1 cellular context compared by ENCODE assay signal in genomic region chr17:81511550-81511799, GRCh38.
TF ChIP-seq lines count a peak whose summit lies in the region.

No MANE protein-coding gene starts in this region.

TF ChIP-seq in HepG2, 621 proteins besides CTCF, POLR2A, EP300 and RAD21:
- TF ChIP-seq ATF2 (CRISPR knock-in tag; IDR thresholded peaks at IDR 0.05) (no peak), HNRNPL (IDR thresholded peaks at IDR 0.05; ENCODE audit: low read depth, low read length) (0 out of 2 replicates have a peak, but pooled peaks have one; percentile 17), TAF1 (CRISPR knock-in tag; IDR thresholded peaks at IDR 0.05) (0 out of 2 replicates have a peak, but pooled peaks have one; percentile 8), GLMP (CRISPR knock-in tag; IDR thresholded peaks at IDR 0.05; ENCODE audit: borderline replicate concordance) (0 out of 2 replicates have a peak, but pooled peaks have one; percentile 19), ZNF431 (CRISPR knock-in tag; IDR thresholded peaks at IDR 0.05; ENCODE audit: borderline replicate concordance, low read depth) (peak; percentile 52; the same call in 1 of the 2 replicates), ZNF749 (CRISPR knock-in tag; IDR thresholded peaks at IDR 0.05; ENCODE audit: borderline replicate concordance) (0 out of 2 replicates have a peak, but pooled peaks have one; percentile 9), YEATS4 (CRISPR knock-in tag; IDR thresholded peaks at IDR 0.05; ENCODE audit: borderline replicate concordance) (0 out of 2 replicates have a peak, but pooled peaks have one; percentile 0), TEAD3 (CRISPR knock-in tag; optimal IDR thresholded peaks at IDR 0.05; ENCODE audit: borderline replicate concordance) (peak; percentile 9), ZNF761 (CRISPR knock-in tag; conservative IDR thresholded peaks at IDR 0.05) (0 out of 2 replicates have a peak, but pooled peaks have one; percentile 22), ADNP (CRISPR knock-in tag; IDR thresholded peaks at IDR 0.05) (no peak), RFXAP (CRISPR knock-in tag; IDR thresholded peaks at IDR 0.05; ENCODE audit: borderline replicate concordance) (0 out of 2 replicates have a peak, but pooled peaks have one; percentile 15), TP53 (CRISPR knock-in tag; conservative IDR thresholded peaks at IDR 0.05) (0 out of 2 replicates have a peak, but pooled peaks have one; percentile 19), REL (CRISPR knock-in tag; conservative IDR thresholded peaks at IDR 0.05) (0 out of 2 replicates have a peak, but pooled peaks have one; percentile 70), MTF1 (CRISPR knock-in tag; IDR thresholded peaks at IDR 0.05) (no peak), ZBTB14 (CRISPR knock-in tag; IDR thresholded peaks at IDR 0.05) (0 out of 2 replicates have a peak, but pooled peaks have one; percentile 17), U2AF2 (IDR thresholded peaks at IDR 0.05; ENCODE audit: low read depth, low read length) (no peak), ZNF564 (CRISPR knock-in tag; IDR thresholded peaks at IDR 0.05) (0 out of 2 replicates have a peak, but pooled peaks have one; percentile 17), CSRNP1 (CRISPR knock-in tag; IDR thresholded peaks at IDR 0.05) (0 out of 2 replicates have a peak, but pooled peaks have one; percentile 4), ZSCAN12 (CRISPR knock-in tag; IDR thresholded peaks at IDR 0.05) (0 out of 2 replicates have a peak, but pooled peaks have one; percentile 53), ZHX2 (IDR thresholded peaks at IDR 0.05; ENCODE audit: low read depth) (0 out of 2 replicates have a peak, but pooled peaks have one; percentile 25), ZHX2 (CRISPR knock-in tag; IDR thresholded peaks at IDR 0.05; ENCODE audit: borderline replicate concordance) (no peak), ZNF777 (CRISPR knock-in tag; IDR thresholded peaks at IDR 0.05) (peak; percentile 49; the same call in 1 of the 2 replicates), ZSCAN9 (CRISPR knock-in tag; IDR thresholded peaks at IDR 0.05; ENCODE audit: borderline replicate concordance) (no peak), ZNF816 (CRISPR knock-in tag; IDR thresholded peaks at IDR 0.05; ENCODE audit: borderline replicate concordance) (0 out of 2 replicates have a peak, but pooled peaks have one; percentile 25), GATA4 (IDR thresholded peaks at IDR 0.05; ENCODE audit: borderline replicate concordance, low read depth) (0 out of 2 replicates have a peak, but pooled peaks have one; percentile 2), AGO2 (optimal IDR thresholded peaks at IDR 0.05; ENCODE audit: low read depth, low read length) (no peak), MXD3 (CRISPR knock-in tag; IDR thresholded peaks at IDR 0.05) (0 out of 2 replicates have a peak, but pooled peaks have one; percentile 9), ZNF678 (CRISPR knock-in tag; IDR thresholded peaks at IDR 0.05) (0 out of 2 replicates have a peak, but pooled peaks have one; percentile 63)
